In genomic region chrX:149940015-149940716, GRCh38 we compare ENCODE assay signal across 8 cellular contexts. TPM values are rescaled to one million over a fixed set of nuclear protein-coding genes. Genes with fewer than 3 reads are reported as not detected.
A peak's percentile ranks its signal among the peaks of the same experiment; 100 is the strongest.
DNase-seq lines count a peak whose midpoint lies in the region; ATAC-seq and TF ChIP-seq lines count a peak whose summit lies in the region.

No MANE protein-coding gene starts in this region.

- H3K36me3 ChIP-seq in SK-N-MC (ENCODE audit: insufficient read depth, low read length), result no peaks in the 10 kb centered on the region

- ATAC-seq in HG02571 (IDR thresholded peaks at IDR 0.05; ENCODE audit: unreplicated experiment), result peak; percentile 38

- no peaks in the 10 kb centered on the region for H3K9me3 ChIP-seq in SK-N-MC (ENCODE audit: low read depth, low read length)

- H3K4me1 Mint-ChIP-seq in activated naive CD4-positive, alpha-beta T cell treated with anti-CD3 and anti-CD28 coated beads, Interleukin-2, amount 50 U/mL, for 24 hours, result no peaks in the 10 kb centered on the region

- H3K4me3 Mint-ChIP-seq in activated naive CD4-positive, alpha-beta T cell treated with anti-CD3 and anti-CD28 coated beads, Interleukin-2, amount 50 U/mL, for 24 hours, result peak overlapping the region; percentile 88

- peak overlapping the region; percentile 52 for H3K4me3 ChIP-seq in NB4 (ENCODE audit: low read depth, low read length)
- H3K4me3 ChIP-seq in SK-N-MC, result peak overlapping the region; percentile 77

- TF ChIP-seq CTCF in GM10266 (IDR thresholded peaks at IDR 0.05; ENCODE audit: control insufficient read depth, insufficient read depth, low read depth, missing control alignments), result no peak
- TF ChIP-seq CTCF in NB4 (IDR thresholded peaks at IDR 0.05; ENCODE audit: low read depth, low read length), result peak; percentile 43

- DNase-seq in GM10266 (ENCODE audit: extremely low spot score), result peak; percentile 75
- DNase-seq in NB4 (ENCODE audit: low read depth), result peak; percentile 97
- DNase-seq in SK-N-MC (ENCODE audit: low read depth, low spot score), result peak; percentile 85
- DNase-seq in glomerular endothelial cell (ENCODE audit: extremely low read depth, low read depth, low spot score), result peak; percentile 66
- DNase-seq in occipital lobe (lab: John Stamatoyannopoulos, UW), result peak; percentile 92

- H3K9me3 Mint-ChIP-seq in activated naive CD4-positive, alpha-beta T cell treated with anti-CD3 and anti-CD28 coated beads, Interleukin-2, amount 50 U/mL, for 24 hours, result no peaks in the 10 kb centered on the region

- no peaks in the 10 kb centered on the region for H3K36me3 Mint-ChIP-seq in activated naive CD4-positive, alpha-beta T cell treated with anti-CD3 and anti-CD28 coated beads, Interleukin-2, amount 50 U/mL, for 24 hours

- no peaks in the 10 kb centered on the region for H3K27me3 Mint-ChIP-seq in activated naive CD4-positive, alpha-beta T cell treated with anti-CD3 and anti-CD28 coated beads, Interleukin-2, amount 50 U/mL, for 24 hours

- peak overlapping the region; percentile 93 for H3K27ac ChIP-seq in SK-N-MC
- H3K27ac ChIP-seq in temporal lobe (ENCODE audit: low read depth, low read length), result peak overlapping the region; percentile 95

- TF ChIP-seq POLR2A in NB4 (IDR thresholded peaks at IDR 0.05; ENCODE audit: extremely low read depth, insufficient read length), result no peak

- H3K9ac ChIP-seq in SK-N-MC (ENCODE audit: insufficient read length), result peak overlapping the region; percentile 67

- H3K27ac Mint-ChIP-seq in activated naive CD4-positive, alpha-beta T cell treated with anti-CD3 and anti-CD28 coated beads, Interleukin-2, amount 50 U/mL, for 24 hours, result peak overlapping the region; percentile 90

RNA-seq across cellular contexts. Expression of gene EOLA2, which starts 1.9 kb away (rescaled TPM):
- total RNA-seq in glomerular endothelial cell (24.3 and 29.7 TPM in 2 replicates), occipital lobe (11.4 TPM), temporal lobe (13.5 TPM)

RNA-seq across cellular contexts. Expression of gene HSFX4, which starts 10.8 kb away (rescaled TPM):
- total RNA-seq in glomerular endothelial cell (not detected in 2 replicates), occipital lobe (not detected), temporal lobe (not detected)

RNA-seq across cellular contexts. Expression of gene MAGEA8, which starts 59.2 kb away (rescaled TPM):
- total RNA-seq in glomerular endothelial cell (not detected in 2 replicates), occipital lobe (not detected), temporal lobe (not detected)

Comparison
In these comparisons a context has a peak if more than half of its experiments do, and no peak if none do; other contexts are left out.
1. Peak in every context shown above with its lines: DNase-seq, ATAC-seq, H3K4me3 ChIP-seq and H3K27ac ChIP-seq.